In genomic region chr17:48754500-48755261, GRCh38 we compare ENCODE assay signal across 18 cellular contexts. TPM values are rescaled to one million over a fixed set of nuclear protein-coding genes. Genes with fewer than 3 reads are reported as not detected.
DNase-seq lines count a peak whose midpoint lies in the region; ATAC-seq, FAIRE-seq and TF ChIP-seq lines count a peak whose summit lies in the region.
"Had no signal": no experiment of that assay in that cellular context is flagged by ENCODE, and none has a peak within 500 bp of the region (broad histone marks: within the 10 kb centered on the region; RNA-seq: fewer than 3 reads in every experiment).

No MANE protein-coding gene starts in this region.

- H3K9me3 ChIP-seq in HUES6 (ENCODE audit: control insufficient read depth, insufficient read depth, low read depth, low read length) (no peaks in the 10 kb centered on the region), H1 (ENCODE audit: insufficient read depth in 2 of 2, low read depth in 1 of 2, low read length in 1 of 2) (no peaks in the 10 kb centered on the region)
- H3K9me3 ChIP-seq: heart left ventricle, Peyer's patch had no signal

- no peak for TF ChIP-seq POLR2A in H1 (IDR thresholded peaks at IDR 0.05; ENCODE audit: control extremely low read depth in 1 of 2, low read depth in 2 of 2, low read length in 2 of 2)

- 0 out of 2 replicates have a peak overlapping the region, but pooled peaks have one; percentile 6 for H3K18ac ChIP-seq in H1 (ENCODE audit: extremely low read depth, low read length)

- peaks cover 0 to 8% (median 0%) of the 10 kb centered on the region in 9 donors for H3K9me3 Mint-ChIP-seq in naive thymus-derived CD8-positive, alpha-beta T cell
- H3K9me3 Mint-ChIP-seq: activated T-helper 17 cell treated with anti-CD3 and anti-CD28 coated beads, Interleukin-2, amount 50 U/mL, for 72 hours; T-cell had no signal

- H2AK5ac ChIP-seq in H1 (ENCODE audit: low read depth, low read length): peak overlapping the region; percentile 0; the same call in 1 of the 2 replicates

- H3K4me3 Mint-ChIP-seq in naive thymus-derived CD8-positive, alpha-beta T cell: peak overlapping the region in 8 of 10 donors; percentile 3 to 47 (median 27)
- H3K4me3 Mint-ChIP-seq: activated T-helper 17 cell treated with anti-CD3 and anti-CD28 coated beads, Interleukin-2, amount 50 U/mL, for 72 hours had no signal

- TF ChIP-seq EP300 in H1 (IDR thresholded peaks at IDR 0.05; ENCODE audit: borderline replicate concordance in 1 of 2, low read depth in 2 of 2, low read length in 2 of 2): no peak

- H3K4me2 ChIP-seq in H1 (ENCODE audit: insufficient read depth in 1 of 2, low read depth in 2 of 2, low read length in 2 of 2): peak overlapping the region; percentile 8 to 53; a peak in 3 of 4 replicates

- H3K23me2 ChIP-seq in H1 (ENCODE audit: low read depth, low read length): peaks cover 2% of the 10 kb centered on the region; the same call in 1 of the 2 replicates

- H3K79me2 ChIP-seq in H1 (ENCODE audit: control insufficient read depth in 1 of 2, insufficient read depth in 2 of 2, low read length in 2 of 2): no peaks in the 10 kb centered on the region

- POLR2A ChIA-PET in H1 (lab: Charles Lee; ENCODE audit: partially characterized antibody): interaction anchor here (1.0 to 1.6 kb wide), 2 partner anchors 9 to 30 kb away, joined by 3 read pairs; no protein-coding TSS in a partner anchor
- POLR2A ChIA-PET in naive thymus-derived CD8-positive, alpha-beta T cell (lab: Charles Lee): no interaction called here

- no peak overlapping the region for H3K56ac ChIP-seq in H1 (replicated peaks; ENCODE audit: insufficient read length, low read depth, low read length)

- peak overlapping the region in 1 of 10 donors; percentile 84 for H3K27ac Mint-ChIP-seq in naive thymus-derived CD8-positive, alpha-beta T cell
- H3K27ac Mint-ChIP-seq: activated T-helper 17 cell treated with anti-CD3 and anti-CD28 coated beads, Interleukin-2, amount 50 U/mL, for 72 hours had no signal

- H2BK5ac ChIP-seq in H1 (ENCODE audit: low read depth, low read length): no peak overlapping the region

- H3K27ac ChIP-seq in HUES6 (ENCODE audit: low read depth, low read length) (no peak overlapping the region), H1 (ENCODE audit: low read depth, low read length) (no peak overlapping the region)
- H3K27ac ChIP-seq: heart left ventricle, Peyer's patch had no signal

- no peak for FAIRE-seq in H1 (lab: Jason Lieb, UNC)
- FAIRE-seq: small intestine had no signal

- H2BK120ac ChIP-seq in H1 (replicated peaks; ENCODE audit: low read depth, low read length): no peak overlapping the region

- WGBS in H1 (ENCODE audit: extremely low coverage in 1 of 2, insufficient coverage in 1 of 2, insufficient read length in 1 of 2, insufficient replicate concordance in 2 of 2, low coverage in 1 of 2, low lambda C conversion rate in 2 of 2, missing lambda C conversion rate in 1 of 2), 2 experiments: 11% methylated on average over 52 of the region's 52 CpGs; no CpG with 5 or more reads in 1 of the 2 experiments

- H3K36me3 ChIP-seq in HUES6 (ENCODE audit: control insufficient read depth, insufficient read depth, low read length) (no peaks in the 10 kb centered on the region), H1 (ENCODE audit: control insufficient read depth in 2 of 4, insufficient read depth in 4 of 4, low read length in 3 of 4) (no peaks in the 10 kb centered on the region; a peak in 1 of 8 replicates)
- H3K36me3 ChIP-seq: heart left ventricle, Peyer's patch had no signal

- H4K91ac ChIP-seq in H1 (replicated peaks; ENCODE audit: insufficient read length, low read length): no peak overlapping the region

- H3K14ac ChIP-seq in H1 (ENCODE audit: insufficient read length): no peak overlapping the region

- CTCF ChIA-PET in H1 (lab: Charles Lee; ENCODE audit: partially characterized antibody): interaction anchor here (0.6 to 18.8 kb wide), 17 partner anchors 11 to 277 kb away, joined by 3 to 186 read pairs (median 4); no protein-coding TSS in a partner anchor

- H3K36me3 Mint-ChIP-seq in naive thymus-derived CD8-positive, alpha-beta T cell: peaks cover 0 to 4% (median 0%) of the 10 kb centered on the region in 3 donors
- H3K36me3 Mint-ChIP-seq: T-cell had no signal

- H3K23ac ChIP-seq in H1 (ENCODE audit: insufficient read length): no peak overlapping the region

- H4K8ac ChIP-seq in H1 (ENCODE audit: extremely low read depth, insufficient read depth, low read length): no peak overlapping the region

- peak in 1 of 2 donors; percentile 58 for ATAC-seq in naive thymus-derived CD8-positive, alpha-beta T cell
- ATAC-seq in GM21529 (IDR thresholded peaks at IDR 0.05; ENCODE audit: unreplicated experiment) (no peak), GM21360 (IDR thresholded peaks at IDR 0.05; ENCODE audit: unreplicated experiment) (no peak)
- ATAC-seq: activated T-helper 17 cell treated with anti-CD3 and anti-CD28 coated beads, Interleukin-2, amount 50 U/mL, for 72 hours; heart left ventricle had no signal

- no peak overlapping the region for H2AFZ ChIP-seq in H1 (ENCODE audit: low read length)

- no peaks in the 10 kb centered on the region for H3K79me1 ChIP-seq in H1 (ENCODE audit: low read depth, low read length)

- peaks cover 17 to 40% (median 23%) of the 10 kb centered on the region in 4 donors for H3K4me1 Mint-ChIP-seq in naive thymus-derived CD8-positive, alpha-beta T cell

- TF ChIP-seq CTCF in H1 (IDR thresholded peaks at IDR 0.05; ENCODE audit: control extremely low read depth in 1 of 3, insufficient read depth in 1 of 3, low read depth in 1 of 3, low read length in 3 of 3): no peak

- TF ChIP-seq RAD21 in H1 (IDR thresholded peaks at IDR 0.05 in 1 of 2, conservative IDR thresholded peaks at IDR 0.05 in 1 of 2; ENCODE audit: low read depth in 2 of 2, low read length in 2 of 2): peak in 1 of 2 experiments; percentile 17; a peak in 2 of 4 replicates

- H2BK15ac ChIP-seq in H1 (ENCODE audit: low read length): no peak overlapping the region

- H3K4me3 ChIP-seq in HUES6 (ENCODE audit: low read depth, low read length) (peak overlapping the region; percentile 36), H1 (ENCODE audit: extremely low read depth in 1 of 4, insufficient read depth in 2 of 4, low read depth in 3 of 4, low read length in 4 of 4) (peak overlapping the region in 1 of 4 experiments; percentile 28; a peak in 2 of 8 replicates)
- H3K4me3 ChIP-seq: heart left ventricle, Peyer's patch had no signal

- peak; percentile 79 for DNase-seq in ELF-1 (ENCODE audit: low read depth, low spot score)
- DNase-seq in H1 (ENCODE audit: low read depth in 1 of 2, low spot score in 2 of 2): peak in 1 of 2 experiments; percentile 75
- no peak for DNase-seq in naive thymus-derived CD8-positive, alpha-beta T cell
- DNase-seq in ureter (ENCODE audit: low spot score): no peak
- DNase-seq: activated CD4-positive, alpha-beta T cell treated with anti-CD3 and anti-CD28 coated beads, Interleukin-2, amount 50 U/mL, for 1 hour; Calu3; caudate nucleus; heart left ventricle; NCI-H524; Peyer's patch; small intestine; substantia nigra; T-cell had no signal

- H4K20me1 ChIP-seq in H1 (replicated peaks in 1 of 2; ENCODE audit: control insufficient read depth in 1 of 2, insufficient read depth in 2 of 2, low read length in 2 of 2): peaks cover 22 to 38% of the 10 kb centered on the region in 2 experiments

- peaks cover 55 to 90% (median 77%) of the 10 kb centered on the region in 5 donors for H3K27me3 Mint-ChIP-seq in naive thymus-derived CD8-positive, alpha-beta T cell

- no peak overlapping the region for H2BK20ac ChIP-seq in H1 (ENCODE audit: low read length)

- no peak overlapping the region for H3K9ac ChIP-seq in HUES6 (ENCODE audit: low read length)
- no peak overlapping the region for H3K9ac ChIP-seq in H1 (replicated peaks in 1 of 4; ENCODE audit: extremely low read depth in 1 of 4, low read depth in 3 of 4, low read length in 3 of 4)

- no peak overlapping the region for H4K5ac ChIP-seq in H1 (ENCODE audit: insufficient read length, low read depth, low read length)

- peak overlapping the region; percentile 35; the same call in 1 of the 2 replicates for H2BK12ac ChIP-seq in H1 (ENCODE audit: low read depth, low read length)

- H3K27me3 ChIP-seq in HUES6 (ENCODE audit: control insufficient read depth, insufficient read depth, low read length) (peaks cover 98% of the 10 kb centered on the region), H1 (replicated peaks in 1 of 4; ENCODE audit: control insufficient read depth in 3 of 4, extremely low read depth in 1 of 4, insufficient read depth in 3 of 4, low read length in 3 of 4) (peaks cover 82 to 97% (median 94%) of the 10 kb centered on the region in 4 experiments)

- H3K4ac ChIP-seq in H1 (replicated peaks; ENCODE audit: insufficient read length, low read depth, low read length): no peak overlapping the region

- H3K4me1 ChIP-seq in HUES6 (ENCODE audit: control insufficient read depth, insufficient read depth, low read length) (peaks cover 6% of the 10 kb centered on the region; the same call in 1 of the 2 replicates), H1 (replicated peaks in 1 of 4; ENCODE audit: control insufficient read depth in 3 of 4, insufficient read depth in 4 of 4, low read length in 3 of 4) (peaks cover 0 to 7% (median 3%) of the 10 kb centered on the region in 4 experiments; a peak in 4 of 7 replicates)

RNA-seq across cellular contexts. Expression of gene HOXB13, which starts 26.1 kb away (rescaled TPM):
- not detected in 2 replicates for total RNA-seq in H1 (2021; fragmentation: NEBNext Ultra II Directional; extraction: Animal tissue kit (Norgen Biotek cat#: 25700))
- not detected in 2 replicates for polyA plus RNA-seq in H1 (2011; rRNA removed)
- not detected for polyA plus RNA-seq in H1 (2011; cell fraction: cytosol; rRNA removed)
- not detected for polyA plus RNA-seq in H1 (2011; cell fraction: nucleus; rRNA removed)
- polyA plus RNA-seq in H1 (2012, experiment 1 of 2): not detected in 4 replicates
- not detected for polyA plus RNA-seq in H1 (2012, experiment 2 of 2)
- not detected for polyA plus RNA-seq in H1 (2013, experiment 1 of 2)
- polyA plus RNA-seq in H1 (2013, experiment 2 of 2): not detected
- polyA minus RNA-seq in H1 (2011; rRNA and poly(A)+ RNA removed): not detected in 2 replicates
- polyA minus RNA-seq in H1 (2011; cell fraction: cytosol; rRNA and poly(A)+ RNA removed): not detected
- polyA minus RNA-seq in H1 (2011; cell fraction: nucleus; rRNA and poly(A)+ RNA removed): not detected
- not detected for total RNA-seq in naive thymus-derived CD8-positive, alpha-beta T cell
- polyA plus RNA-seq in naive thymus-derived CD8-positive, alpha-beta T cell: not detected
- not detected for total RNA-seq in ureter
- total RNA-seq: activated T-helper 17 cell treated with anti-CD3 and anti-CD28 coated beads, Interleukin-2, amount 50 U/mL, for 72 hours; heart left ventricle had no signal
- polyA plus RNA-seq: heart left ventricle had no signal

RNA-seq across cellular contexts. Expression of gene PRAC2, which starts 31.7 kb away (rescaled TPM):
- not detected in 2 replicates for total RNA-seq in H1 (2021; fragmentation: NEBNext Ultra II Directional; extraction: Animal tissue kit (Norgen Biotek cat#: 25700))
- not detected in 2 replicates for polyA plus RNA-seq in H1 (2011; rRNA removed)
- not detected for polyA plus RNA-seq in H1 (2011; cell fraction: cytosol; rRNA removed)
- not detected for polyA plus RNA-seq in H1 (2011; cell fraction: nucleus; rRNA removed)
- polyA plus RNA-seq in H1 (2012, experiment 1 of 2): not detected in 4 replicates
- not detected for polyA plus RNA-seq in H1 (2012, experiment 2 of 2)
- polyA plus RNA-seq in H1 (2013, experiment 1 of 2): not detected
- polyA plus RNA-seq in H1 (2013, experiment 2 of 2): not detected
- not detected in 2 replicates for polyA minus RNA-seq in H1 (2011; rRNA and poly(A)+ RNA removed)
- not detected for polyA minus RNA-seq in H1 (2011; cell fraction: cytosol; rRNA and poly(A)+ RNA removed)
- polyA minus RNA-seq in H1 (2011; cell fraction: nucleus; rRNA and poly(A)+ RNA removed): not detected
- not detected for total RNA-seq in naive thymus-derived CD8-positive, alpha-beta T cell
- not detected for polyA plus RNA-seq in naive thymus-derived CD8-positive, alpha-beta T cell
- total RNA-seq in ureter: not detected
- total RNA-seq: activated T-helper 17 cell treated with anti-CD3 and anti-CD28 coated beads, Interleukin-2, amount 50 U/mL, for 72 hours; Calu3; heart left ventricle; lower leg skin; Peyer's patch; T-cell had no signal
- polyA plus RNA-seq: heart left ventricle, small intestine had no signal

RNA-seq across cellular contexts. Expression of gene PRAC1, which starts 32.4 kb away (rescaled TPM):
- total RNA-seq in H1 (2021; fragmentation: NEBNext Ultra II Directional; extraction: Animal tissue kit (Norgen Biotek cat#: 25700)): not detected in 2 replicates
- not detected in 2 replicates for polyA plus RNA-seq in H1 (2011; rRNA removed)
- polyA plus RNA-seq in H1 (2011; cell fraction: cytosol; rRNA removed): not detected
- polyA plus RNA-seq in H1 (2011; cell fraction: nucleus; rRNA removed): not detected
- not detected in 4 replicates for polyA plus RNA-seq in H1 (2012, experiment 1 of 2)
- polyA plus RNA-seq in H1 (2012, experiment 2 of 2): not detected
- not detected for polyA plus RNA-seq in H1 (2013, experiment 1 of 2)
- polyA plus RNA-seq in H1 (2013, experiment 2 of 2): not detected
- not detected in 2 replicates for polyA minus RNA-seq in H1 (2011; rRNA and poly(A)+ RNA removed)
- not detected for polyA minus RNA-seq in H1 (2011; cell fraction: cytosol; rRNA and poly(A)+ RNA removed)
- not detected for polyA minus RNA-seq in H1 (2011; cell fraction: nucleus; rRNA and poly(A)+ RNA removed)
- not detected for total RNA-seq in naive thymus-derived CD8-positive, alpha-beta T cell
- polyA plus RNA-seq in naive thymus-derived CD8-positive, alpha-beta T cell: not detected
- not detected for total RNA-seq in ureter
- total RNA-seq: activated T-helper 17 cell treated with anti-CD3 and anti-CD28 coated beads, Interleukin-2, amount 50 U/mL, for 72 hours; Calu3; heart left ventricle; lower leg skin; Peyer's patch; T-cell had no signal
- polyA plus RNA-seq: heart left ventricle, small intestine had no signal
